In the genomic region with DNA sequence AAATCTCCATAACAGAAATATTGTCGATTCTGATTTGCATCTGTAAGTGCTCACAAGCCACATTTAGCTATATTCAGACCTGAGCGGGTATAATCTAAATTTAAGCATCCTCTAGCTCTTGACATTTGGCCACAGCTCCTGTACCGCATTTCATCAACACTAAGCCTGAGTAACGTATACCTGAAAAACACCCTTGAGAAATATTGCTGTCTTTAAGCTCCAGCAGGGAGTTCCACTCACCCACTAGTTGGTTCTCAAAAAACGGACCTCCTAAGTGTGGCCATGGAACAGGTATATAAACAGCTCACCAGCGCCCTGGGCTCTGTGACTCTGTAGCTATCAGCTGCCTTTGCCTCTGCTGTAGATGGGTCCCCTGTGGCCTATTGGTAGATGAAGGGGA, we compare ENCODE assay signal across 30 cellular contexts.
"Had no signal": no experiment of that assay in that cellular context is flagged by ENCODE, and none has a peak within 500 bp of the region (broad histone marks: within the 10 kb centered on the region; RNA-seq: fewer than 3 reads in every experiment).

No MANE protein-coding gene starts in this region.

- H3K9ac ChIP-seq: KMS-11 had no signal

- H3K27me3 ChIP-seq: ascending aorta, breast epithelium had no signal

- H2AFZ ChIP-seq: PC-9 had no signal

- DNase-seq: activated CD4-positive, alpha-beta T cell treated with anti-CD3 and anti-CD28 coated beads, Interleukin-2, amount 10 ng/mL, durations not matched to agents 24 days and 14 days; activated CD4-positive, alpha-beta T cell treated with anti-CD3 and anti-CD28 coated beads, Interleukin-2, amount 50 U/mL, for 4 hours; activated CD4-positive, CD25-positive, alpha-beta regulatory T cell; activated CD8-positive, alpha-beta T cell treated with anti-CD3 and anti-CD28 coated beads for 36 hours; activated gamma-delta T cell; activated naive CD4-positive, alpha-beta T cell treated with Interleukin-2 at 50 U/mL for 16 hours; activated naive CD8-positive, alpha-beta T cell treated with anti-CD3 and anti-CD28 coated beads, Interleukin-2, amount 10 ng/mL, durations not matched to agents 7 days and 5 days; activated T-cell treated with anti-CD3 and anti-CD28 coated beads, Interleukin-2, amount 50 U/mL, for 24 hours; amygdala; NCI-H1092 treated with DMSO at 0.1 percent for 48 hours; NCI-H1417 treated with DMSO at 0.1 percent for 48 hours; NCI-H187 treated with DMSO at 0.1 percent for 48 hours; NCI-H2081; NCI-H2171 treated with DMSO at 0.1 percent for 48 hours; NCI-H2227 treated with DMSO at 0.1 percent for 48 hours; NCI-H446; NCI-H510A treated with DMSO at 0.1 percent for 48 hours; NCI-H526 treated with DMSO at 0.1 percent for 48 hours; NCI-H82; NK-92 treated with Interleukin-12 subunit alpha and Interleukin-12 subunit beta, amount 100 ng/mL, for 24 hours; PC-9; Right ventricle myocardium superior; SW 1271; T-helper 1 cell; T-helper 2 cell; T-helper 9 cell had no signal

- H3K4me2 ChIP-seq: KMS-11, PC-9 had no signal

- H3K9me3 ChIP-seq: ascending aorta, breast epithelium had no signal

- ATAC-seq: activated CD8-positive, alpha-beta T cell treated with anti-CD3 and anti-CD28 coated beads for 36 hours had no signal

- H3K4me1 ChIP-seq: breast epithelium had no signal

- H3K36me3 ChIP-seq: ascending aorta, breast epithelium had no signal

- H3K4me3 ChIP-seq: ascending aorta, breast epithelium, PC-9 had no signal

- H3K27ac ChIP-seq: ascending aorta, breast epithelium, KMS-11, PC-9, VCaP had no signal
